1 cellular context compared by ENCODE assay signal in genomic region chr3:27368831-27369607, GRCh38.
TF ChIP-seq lines count a peak whose summit lies in the region.

Gene NEK10 (minus strand): TSS chr3:27369383. CDS start chr3:27352882, 16,501 bp downstream.

TF ChIP-seq in K562, 482 proteins besides CTCF, POLR2A, EP300 and RAD21 (continued from another document):
- TF ChIP-seq AFF1 (IDR thresholded peaks at IDR 0.05; ENCODE audit: low read depth in 1 of 2, partially characterized antibody in 2 of 2) = no peak
- peak; percentile 74; the same call in 1 of the 2 replicates for TF ChIP-seq ARID4B (CRISPR knock-in tag; IDR thresholded peaks at IDR 0.05)
- no peak for TF ChIP-seq CUX1 (CRISPR knock-in tag; IDR thresholded peaks at IDR 0.05)
- TF ChIP-seq HIVEP1 (CRISPR knock-in tag; IDR thresholded peaks at IDR 0.05) = no peak
- TF ChIP-seq ARID1B (IDR thresholded peaks at IDR 0.05) = no peak
- TF ChIP-seq THAP12 (CRISPR knock-in tag; IDR thresholded peaks at IDR 0.05) = no peak
- TF ChIP-seq SNRNP70 (optimal IDR thresholded peaks at IDR 0.05; ENCODE audit: low read depth, low read length) = no peak
- no peak for TF ChIP-seq KAT2B (IDR thresholded peaks at IDR 0.05; ENCODE audit: low read depth, low read length)
- TF ChIP-seq TAF7 (tag; IDR thresholded peaks at IDR 0.05) = no peak
- TF ChIP-seq RFX1 (IDR thresholded peaks at IDR 0.05) = peak; percentile 96
- TF ChIP-seq MEIS2 (IDR thresholded peaks at IDR 0.05; ENCODE audit: partially characterized antibody) = no peak
- TF ChIP-seq SRSF1 (IDR thresholded peaks at IDR 0.05; ENCODE audit: low read depth, low read length) = no peak
- TF ChIP-seq ZNF766 (CRISPR knock-in tag; conservative IDR thresholded peaks at IDR 0.05) = no peak
- TF ChIP-seq NR1H2 (CRISPR knock-in tag; IDR thresholded peaks at IDR 0.05) = no peak
- TF ChIP-seq E2F4 (CRISPR knock-in tag; IDR thresholded peaks at IDR 0.05; ENCODE audit: low read depth) = no peak
- no peak for TF ChIP-seq ZNF584 (CRISPR knock-in tag; IDR thresholded peaks at IDR 0.05; ENCODE audit: low read depth)
- TF ChIP-seq ZNF511 (CRISPR knock-in tag; IDR thresholded peaks at IDR 0.05) = no peak
- no peak for TF ChIP-seq EZH2 (IDR thresholded peaks at IDR 0.05; ENCODE audit: borderline replicate concordance, low read depth, low read length)
- no peak for TF ChIP-seq MAFG (tag; conservative IDR thresholded peaks at IDR 0.05)
- TF ChIP-seq PBX2 (CRISPR knock-in tag; IDR thresholded peaks at IDR 0.05; ENCODE audit: low read depth) = no peak
- no peak for TF ChIP-seq PBX2 (tag; conservative IDR thresholded peaks at IDR 0.05; ENCODE audit: low read depth)
- no peak for TF ChIP-seq NR2C2 (CRISPR knock-in tag; IDR thresholded peaks at IDR 0.05)
- TF ChIP-seq NR2C2 (tag; IDR thresholded peaks at IDR 0.05) = no peak
- no peak for TF ChIP-seq MCM5 (IDR thresholded peaks at IDR 0.05; ENCODE audit: low read depth)
- TF ChIP-seq GTF2B (IDR thresholded peaks at IDR 0.05; ENCODE audit: extremely low read depth, insufficient read length) = no peak
- TF ChIP-seq TCF15 (CRISPR knock-in tag; IDR thresholded peaks at IDR 0.05) = no peak
- no peak for TF ChIP-seq ZBTB1 (CRISPR knock-in tag; IDR thresholded peaks at IDR 0.05; ENCODE audit: borderline replicate concordance, low read depth)
- TF ChIP-seq SREBF1 (IDR thresholded peaks at IDR 0.05; ENCODE audit: borderline replicate concordance, low read depth, low read length) = no peak
